Comparison of ENCODE assay signal across 8 cellular contexts in genomic region chrX:14873676-14874049, GRCh38. TPM values are rescaled to one million over a fixed set of nuclear protein-coding genes. Genes with fewer than 3 reads are reported as not detected.
DNase-seq lines count a peak whose midpoint lies in the region; ATAC-seq and TF ChIP-seq lines count a peak whose summit lies in the region.

No MANE protein-coding gene starts in this region.

- H3K27ac Mint-ChIP-seq in activated CD4-positive, alpha-beta memory T cell treated with anti-CD3 and anti-CD28 coated beads, Interleukin-2, amount 10 ng/mL, durations not matched to agents 7 days and 5 days = peak overlapping the region; percentile 72

- peaks cover 30% of the 10 kb centered on the region for H3K4me1 Mint-ChIP-seq in activated CD4-positive, alpha-beta memory T cell treated with anti-CD3 and anti-CD28 coated beads, Interleukin-2, amount 10 ng/mL, durations not matched to agents 7 days and 5 days

- peaks cover 15% of the 10 kb centered on the region for H3K36me3 Mint-ChIP-seq in activated CD4-positive, alpha-beta memory T cell treated with anti-CD3 and anti-CD28 coated beads, Interleukin-2, amount 10 ng/mL, durations not matched to agents 7 days and 5 days (ENCODE audit: low read depth)

- H3K27me3 ChIP-seq in iPS DF 6.9 (ENCODE audit: control insufficient read depth, insufficient read depth, low read length) (no peaks in the 10 kb centered on the region), spleen (replicated peaks in 1 of 7) (no peaks in the 10 kb centered on the region)

- intact Hi-C loops in spleen (cut with DNase I; ENCODE audit: low total_unique reads) = no loop called here

- no CpG with 5 or more reads among the region's 8 CpGs for WGBS in iPS DF 6.9 (ENCODE audit: insufficient coverage, insufficient read length)
- WGBS in spleen, 5 donors = 1 to 48% (median 2%) methylated on average over 6 to 8 of the region's 8 CpGs

- no peak for TF ChIP-seq CTCF in HFF-Myc (IDR thresholded peaks at IDR 0.05; ENCODE audit: low read depth, low read length, missing control alignments)
- no peak for TF ChIP-seq CTCF in spleen (IDR thresholded peaks at IDR 0.05 in 8 of 11, conservative IDR thresholded peaks at IDR 0.05 in 3 of 11)

- H3K27ac ChIP-seq in iPS DF 6.9 (ENCODE audit: low read length) (no peak overlapping the region), spleen (peak overlapping the region; percentile 61 to 94 (median 86))

- H3K9me3 ChIP-seq in iPS DF 6.9 (ENCODE audit: control insufficient read depth, insufficient read depth, low read length) (no peaks in the 10 kb centered on the region), spleen (no peaks in the 10 kb centered on the region)

- no peaks in the 10 kb centered on the region for H3K4me1 ChIP-seq in iPS DF 6.9 (ENCODE audit: control insufficient read depth, insufficient read depth, low read length)
- peaks cover 0 to 33% (median 9%) of the 10 kb centered on the region in 6 donors for H3K4me1 ChIP-seq in spleen

- TF ChIP-seq POLR2A in spleen (IDR thresholded peaks at IDR 0.05) = no peak

- no peak for DNase-seq in HFF-Myc (ENCODE audit: extremely low read depth, low read depth)
- DNase-seq in activated CD4-positive, alpha-beta memory T cell treated with anti-CD3 and anti-CD28 coated beads, Interleukin-2, amount 10 ng/mL, durations not matched to agents 7 days and 5 days = no peak
- no peak for DNase-seq in iPS DF 6.9 (ENCODE audit: low read depth, low spot score)
- no peak for DNase-seq in spleen
- no peak for DNase-seq in activated effector memory CD4-positive, alpha-beta T cell treated with Interleukin-2 at 50 U/mL for 16 hours
- no peak for DNase-seq in C1 segment of cervical spinal cord (lab: John Stamatoyannopoulos, UW)

- peak overlapping the region; percentile 65 for H3K4me3 ChIP-seq in HFF-Myc (replicated peaks; ENCODE audit: low read depth, low read length)
- H3K4me3 ChIP-seq in iPS DF 6.9 (ENCODE audit: low read length) = peak overlapping the region; percentile 74; the same call in 1 of the 2 replicates
- H3K4me3 ChIP-seq in spleen = peak overlapping the region; percentile 38 to 87 (median 54)

- H3K4me3 Mint-ChIP-seq in activated CD4-positive, alpha-beta memory T cell treated with anti-CD3 and anti-CD28 coated beads, Interleukin-2, amount 10 ng/mL, durations not matched to agents 7 days and 5 days = peak overlapping the region; percentile 81

- POLR2A ChIA-PET in activated CD4-positive, alpha-beta memory T cell treated with anti-CD3 and anti-CD28 coated beads, Interleukin-2, amount 10 ng/mL, durations not matched to agents 7 days and 5 days (lab: Charles Lee) = interaction anchor here (1.1 to 2.4 kb wide), 2 partner anchors 25 to 331 kb away, joined by 4 to 6 read pairs; no protein-coding TSS in a partner anchor

- H3K27me3 Mint-ChIP-seq in activated CD4-positive, alpha-beta memory T cell treated with anti-CD3 and anti-CD28 coated beads, Interleukin-2, amount 10 ng/mL, durations not matched to agents 7 days and 5 days = no peaks in the 10 kb centered on the region

- H3K36me3 ChIP-seq in iPS DF 6.9 (ENCODE audit: control insufficient read depth, insufficient read depth, low read length) (no peaks in the 10 kb centered on the region), spleen (no peaks in the 10 kb centered on the region)

- no peaks in the 10 kb centered on the region for H3K9me3 Mint-ChIP-seq in activated CD4-positive, alpha-beta memory T cell treated with anti-CD3 and anti-CD28 coated beads, Interleukin-2, amount 10 ng/mL, durations not matched to agents 7 days and 5 days

- no peak for ATAC-seq in HG02981 (IDR thresholded peaks at IDR 0.05; ENCODE audit: unreplicated experiment)
- ATAC-seq in HG03457 (IDR thresholded peaks at IDR 0.05; ENCODE audit: unreplicated experiment) = no peak

- CTCF ChIA-PET in activated CD4-positive, alpha-beta memory T cell treated with anti-CD3 and anti-CD28 coated beads, Interleukin-2, amount 10 ng/mL, durations not matched to agents 7 days and 5 days (lab: Charles Lee) = no interaction called here

RNA-seq across cellular contexts. Expression of gene MOSPD2, which starts 0.4 kb away (rescaled TPM):
- 10 to 100 TPM; 12.4 to 12.9 TPM for total RNA-seq in activated CD4-positive, alpha-beta memory T cell treated with anti-CD3 and anti-CD28 coated beads, Interleukin-2, amount 10 ng/mL, durations not matched to agents 7 days and 5 days
- total RNA-seq in spleen = 10 to 100 TPM; 22.8 to 40.5 (median 33.4) TPM
- 1 to 10 TPM; 3.2 to 6.0 (median 4.2) TPM for polyA plus RNA-seq in spleen

RNA-seq across cellular contexts. Expression of gene FANCB, which starts 0.8 kb away (rescaled TPM):
- total RNA-seq in activated CD4-positive, alpha-beta memory T cell treated with anti-CD3 and anti-CD28 coated beads, Interleukin-2, amount 10 ng/mL, durations not matched to agents 7 days and 5 days = 1 to 10 TPM; 9.3 to 9.5 TPM
- total RNA-seq in spleen = 1 to 10 TPM; 3.2 to 4.3 (median 3.9) TPM
- polyA plus RNA-seq in spleen = 1 to 10 TPM in 1 of 3 donors, under 1 TPM in 2; 0.54 to 1.2 (median 0.64) TPM
